ENCODE assay signal across 20 cellular contexts in the genomic region with DNA sequence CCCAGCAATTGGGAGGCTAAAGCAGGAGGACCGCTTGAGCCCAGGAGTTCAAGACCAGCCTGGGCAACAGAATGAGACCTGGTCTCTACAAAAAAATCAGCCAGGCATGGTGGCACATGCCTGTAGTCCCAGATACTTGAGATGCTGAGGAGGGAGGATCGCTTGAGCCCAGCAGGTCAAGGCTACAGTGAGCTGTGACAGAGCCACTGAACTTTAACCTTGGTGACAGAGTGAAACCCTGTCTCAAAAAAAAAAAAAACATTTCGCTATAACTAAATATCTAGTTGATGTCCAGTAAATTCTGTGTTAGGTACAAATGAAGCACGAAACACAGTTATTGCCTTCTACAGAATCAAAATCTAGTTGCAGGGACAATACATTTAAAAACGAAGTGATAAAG.
"Had no signal": no experiment of that assay in that cellular context is flagged by ENCODE, and none has a peak within 500 bp of the region (broad histone marks: within the 10 kb centered on the region; RNA-seq: fewer than 3 reads in every experiment).

No MANE protein-coding gene starts in this region.

- H3K4me1 ChIP-seq: lower lobe of right lung, parathyroid adenoma, testis had no signal

- H3K9me3 Mint-ChIP-seq: activated CD4-positive, alpha-beta memory T cell treated with anti-CD3 and anti-CD28 coated beads, Interleukin-2, amount 10 ng/mL, durations not matched to agents 7 days and 5 days; activated T-cell treated with anti-CD3 and anti-CD28 coated beads, Interleukin-2, amount 50 U/mL, for 24 hours; central memory CD8-positive, alpha-beta T cell; naive B cell; stimulated activated naive CD8-positive, alpha-beta T cell treated with anti-CD3 and anti-CD28 coated beads, Interleukin-15, Interleukin-2, amounts not matched to agents 100 ng/mL and 50 ng/mL, for 24 hours; T-cell had no signal

- H3K27me3 ChIP-seq: body of pancreas, testis had no signal

- H3K4me1 Mint-ChIP-seq: activated CD4-positive, alpha-beta memory T cell treated with anti-CD3 and anti-CD28 coated beads, Interleukin-2, amount 10 ng/mL, durations not matched to agents 7 days and 5 days; activated CD4-positive, alpha-beta T cell treated with anti-CD3 and anti-CD28 coated beads for 36 hours; central memory CD8-positive, alpha-beta T cell; naive B cell; T-cell had no signal

- H3K4me3 Mint-ChIP-seq: activated CD4-positive, alpha-beta memory T cell treated with anti-CD3 and anti-CD28 coated beads, Interleukin-2, amount 10 ng/mL, durations not matched to agents 7 days and 5 days; activated CD4-positive, alpha-beta T cell treated with anti-CD3 and anti-CD28 coated beads for 36 hours; activated naive CD8-positive, alpha-beta T cell; activated T-cell treated with anti-CD3 and anti-CD28 coated beads, Interleukin-2, amount 50 U/mL, for 24 hours; central memory CD8-positive, alpha-beta T cell; naive B cell; stimulated activated naive CD8-positive, alpha-beta T cell treated with anti-CD3 and anti-CD28 coated beads, Interleukin-15, Interleukin-2, amounts not matched to agents 100 ng/mL and 50 ng/mL, for 24 hours; T-cell had no signal

- H3K9me3 ChIP-seq: body of pancreas, lower lobe of right lung, testis had no signal

- H3K4me3 ChIP-seq: body of pancreas, lower lobe of right lung, SK-N-MC, testis had no signal

- DNase-seq: activated CD4-positive, alpha-beta memory T cell treated with anti-CD3 and anti-CD28 coated beads, Interleukin-2, amount 10 ng/mL, durations not matched to agents 7 days and 5 days; activated CD4-positive, alpha-beta T cell treated with anti-CD3 and anti-CD28 coated beads for 36 hours; activated T-cell treated with anti-CD3 and anti-CD28 coated beads, Interleukin-2, amount 50 U/mL, for 24 hours; amniotic stem cell; body of pancreas; effector CD8-positive, alpha-beta T cell; foreskin fibroblast; lower lobe of right lung; naive B cell; stimulated activated CD4-positive, alpha-beta T cell treated with anti-CD3 and anti-CD28 coated beads, Interleukin-15, amount 100 ng/mL, for 24 hours; stimulated activated CD4-positive, alpha-beta T cell treated with anti-CD3 and anti-CD28 coated beads, Interleukin-4, amount 100 ng/mL, for 1 hour; T-cell; T-helper 9 cell; testis had no signal

- ATAC-seq: activated CD4-positive, alpha-beta T cell treated with anti-CD3 and anti-CD28 coated beads for 36 hours; body of pancreas; lower lobe of right lung; T-cell had no signal

- H3K9ac ChIP-seq: parathyroid adenoma had no signal

- H3K79me2 ChIP-seq: parathyroid adenoma had no signal

- H3K27ac Mint-ChIP-seq: activated CD4-positive, alpha-beta memory T cell treated with anti-CD3 and anti-CD28 coated beads, Interleukin-2, amount 10 ng/mL, durations not matched to agents 7 days and 5 days; activated CD4-positive, alpha-beta T cell treated with anti-CD3 and anti-CD28 coated beads for 36 hours; activated naive CD8-positive, alpha-beta T cell; activated T-cell treated with anti-CD3 and anti-CD28 coated beads, Interleukin-2, amount 50 U/mL, for 24 hours; stimulated activated naive CD8-positive, alpha-beta T cell treated with anti-CD3 and anti-CD28 coated beads, Interleukin-15, Interleukin-2, amounts not matched to agents 100 ng/mL and 50 ng/mL, for 24 hours; T-cell had no signal

- H3K27me3 Mint-ChIP-seq: activated CD4-positive, alpha-beta memory T cell treated with anti-CD3 and anti-CD28 coated beads, Interleukin-2, amount 10 ng/mL, durations not matched to agents 7 days and 5 days; activated CD4-positive, alpha-beta T cell treated with anti-CD3 and anti-CD28 coated beads for 36 hours; activated naive CD8-positive, alpha-beta T cell; activated T-cell treated with anti-CD3 and anti-CD28 coated beads, Interleukin-2, amount 50 U/mL, for 24 hours; central memory CD8-positive, alpha-beta T cell; naive B cell; stimulated activated naive CD8-positive, alpha-beta T cell treated with anti-CD3 and anti-CD28 coated beads, Interleukin-15, Interleukin-2, amounts not matched to agents 100 ng/mL and 50 ng/mL, for 24 hours; T-cell had no signal

- H2AFZ ChIP-seq: parathyroid adenoma had no signal

- H3K27ac ChIP-seq: body of pancreas, lower lobe of right lung, parathyroid adenoma, SK-N-MC, testis, VCaP had no signal
